1 cellular context compared by ENCODE assay signal in the genomic region with DNA sequence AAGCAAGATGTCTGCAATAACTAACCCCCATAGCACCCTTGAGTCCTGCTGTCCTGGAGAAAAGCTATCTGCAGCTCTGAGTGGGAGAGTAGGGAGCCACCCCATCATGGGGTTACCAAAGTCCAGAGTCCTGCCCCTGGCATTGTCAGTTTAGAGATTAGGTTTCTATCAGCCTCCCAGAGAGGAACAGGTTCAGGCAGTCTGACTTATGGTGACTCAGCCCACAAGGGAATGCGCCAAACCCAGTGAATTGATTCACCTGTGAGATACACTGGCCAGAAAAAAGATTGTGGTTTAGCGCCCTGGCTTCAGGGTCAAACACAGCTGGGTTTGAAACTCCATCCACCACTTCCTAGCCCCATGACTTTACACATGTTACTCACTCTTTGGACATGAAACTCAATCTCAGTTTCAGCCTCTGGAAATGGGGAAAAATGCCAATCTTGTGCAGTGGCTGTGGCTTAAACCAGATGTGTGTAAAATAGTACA.
TF ChIP-seq lines count a peak whose summit lies in the region.

No MANE protein-coding gene starts in this region.

TF ChIP-seq in GM12878, 131 proteins besides CTCF, POLR2A, EP300 and RAD21 (continued from another document):
- TF ChIP-seq, protein P1, sequence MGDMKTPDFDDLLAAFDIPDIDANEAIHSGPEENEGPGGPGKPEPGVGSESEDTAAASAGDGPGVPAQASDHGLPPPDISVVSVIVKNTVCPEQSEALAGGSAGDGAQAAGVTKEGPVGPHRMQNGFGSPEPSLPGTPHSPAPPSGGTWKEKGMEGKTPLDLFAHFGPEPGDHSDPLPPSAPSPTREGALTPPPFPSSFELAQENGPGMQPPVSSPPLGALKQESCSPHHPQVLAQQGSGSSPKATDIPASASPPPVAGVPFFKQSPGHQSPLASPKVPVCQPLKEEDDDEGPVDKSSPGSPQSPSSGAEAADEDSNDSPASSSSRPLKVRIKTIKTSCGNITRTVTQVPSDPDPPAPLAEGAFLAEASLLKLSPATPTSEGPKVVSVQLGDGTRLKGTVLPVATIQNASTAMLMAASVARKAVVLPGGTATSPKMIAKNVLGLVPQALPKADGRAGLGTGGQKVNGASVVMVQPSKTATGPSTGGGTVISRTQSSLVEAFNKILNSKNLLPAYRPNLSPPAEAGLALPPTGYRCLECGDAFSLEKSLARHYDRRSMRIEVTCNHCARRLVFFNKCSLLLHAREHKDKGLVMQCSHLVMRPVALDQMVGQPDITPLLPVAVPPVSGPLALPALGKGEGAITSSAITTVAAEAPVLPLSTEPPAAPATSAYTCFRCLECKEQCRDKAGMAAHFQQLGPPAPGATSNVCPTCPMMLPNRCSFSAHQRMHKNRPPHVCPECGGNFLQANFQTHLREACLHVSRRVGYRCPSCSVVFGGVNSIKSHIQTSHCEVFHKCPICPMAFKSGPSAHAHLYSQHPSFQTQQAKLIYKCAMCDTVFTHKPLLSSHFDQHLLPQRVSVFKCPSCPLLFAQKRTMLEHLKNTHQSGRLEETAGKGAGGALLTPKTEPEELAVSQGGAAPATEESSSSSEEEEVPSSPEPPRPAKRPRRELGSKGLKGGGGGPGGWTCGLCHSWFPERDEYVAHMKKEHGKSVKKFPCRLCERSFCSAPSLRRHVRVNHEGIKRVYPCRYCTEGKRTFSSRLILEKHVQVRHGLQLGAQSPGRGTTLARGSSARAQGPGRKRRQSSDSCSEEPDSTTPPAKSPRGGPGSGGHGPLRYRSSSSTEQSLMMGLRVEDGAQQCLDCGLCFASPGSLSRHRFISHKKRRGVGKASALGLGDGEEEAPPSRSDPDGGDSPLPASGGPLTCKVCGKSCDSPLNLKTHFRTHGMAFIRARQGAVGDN (IDR thresholded peaks at IDR 0.05), result no peak
- TF ChIP-seq GABPA (IDR thresholded peaks at IDR 0.05; ENCODE audit: low read depth) (no peak), POLR2AphosphoS5 (IDR thresholded peaks at IDR 0.05; ENCODE audit: low read length) (no peak), EGR1 (IDR thresholded peaks at IDR 0.05; ENCODE audit: borderline replicate concordance in 1 of 2, low read depth in 2 of 2, low read length in 2 of 2) (no peak), SIX5 (IDR thresholded peaks at IDR 0.05; ENCODE audit: low read depth, low read length, severe bottlenecking) (no peak), ZNF274 (IDR thresholded peaks at IDR 0.05; ENCODE audit: insufficient read depth, insufficient read length) (no peak), GATAD2B (conservative IDR thresholded peaks at IDR 0.05; ENCODE audit: low read depth) (no peak), MXI1 (IDR thresholded peaks at IDR 0.05; ENCODE audit: low read depth, low read length) (no peak), STAT3 (IDR thresholded peaks at IDR 0.05; ENCODE audit: low read depth, low read length) (no peak), HCFC1 (IDR thresholded peaks at IDR 0.05; ENCODE audit: low read length) (no peak), SREBF1 (IDR thresholded peaks at IDR 0.05; ENCODE audit: low read length) (no peak), RUNX3 (IDR thresholded peaks at IDR 0.05; ENCODE audit: low read length) (peak; percentile 63), TARDBP (IDR thresholded peaks at IDR 0.05; ENCODE audit: borderline replicate concordance) (no peak), ZNF217 (IDR thresholded peaks at IDR 0.05) (no peak), JUND (IDR thresholded peaks at IDR 0.05; ENCODE audit: low read depth, low read length) (no peak), MEF2B (IDR thresholded peaks at IDR 0.05; ENCODE audit: partially characterized antibody, poor library complexity, severe bottlenecking) (no peak), RFX5 (IDR thresholded peaks at IDR 0.05; ENCODE audit: low read depth, low read length) (no peak)
- TF ChIP-seq, protein P2, sequence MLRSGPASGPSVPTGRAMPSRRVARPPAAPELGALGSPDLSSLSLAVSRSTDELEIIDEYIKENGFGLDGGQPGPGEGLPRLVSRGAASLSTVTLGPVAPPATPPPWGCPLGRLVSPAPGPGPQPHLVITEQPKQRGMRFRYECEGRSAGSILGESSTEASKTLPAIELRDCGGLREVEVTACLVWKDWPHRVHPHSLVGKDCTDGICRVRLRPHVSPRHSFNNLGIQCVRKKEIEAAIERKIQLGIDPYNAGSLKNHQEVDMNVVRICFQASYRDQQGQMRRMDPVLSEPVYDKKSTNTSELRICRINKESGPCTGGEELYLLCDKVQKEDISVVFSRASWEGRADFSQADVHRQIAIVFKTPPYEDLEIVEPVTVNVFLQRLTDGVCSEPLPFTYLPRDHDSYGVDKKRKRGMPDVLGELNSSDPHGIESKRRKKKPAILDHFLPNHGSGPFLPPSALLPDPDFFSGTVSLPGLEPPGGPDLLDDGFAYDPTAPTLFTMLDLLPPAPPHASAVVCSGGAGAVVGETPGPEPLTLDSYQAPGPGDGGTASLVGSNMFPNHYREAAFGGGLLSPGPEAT (IDR thresholded peaks at IDR 0.05; ENCODE audit: low read depth), result no peak
- TF ChIP-seq, protein P3, sequence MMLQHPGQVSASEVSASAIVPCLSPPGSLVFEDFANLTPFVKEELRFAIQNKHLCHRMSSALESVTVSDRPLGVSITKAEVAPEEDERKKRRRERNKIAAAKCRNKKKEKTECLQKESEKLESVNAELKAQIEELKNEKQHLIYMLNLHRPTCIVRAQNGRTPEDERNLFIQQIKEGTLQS (IDR thresholded peaks at IDR 0.05; ENCODE audit: borderline replicate concordance, extremely low read depth, low read depth, low read length), result no peak
- TF ChIP-seq, protein P4, sequence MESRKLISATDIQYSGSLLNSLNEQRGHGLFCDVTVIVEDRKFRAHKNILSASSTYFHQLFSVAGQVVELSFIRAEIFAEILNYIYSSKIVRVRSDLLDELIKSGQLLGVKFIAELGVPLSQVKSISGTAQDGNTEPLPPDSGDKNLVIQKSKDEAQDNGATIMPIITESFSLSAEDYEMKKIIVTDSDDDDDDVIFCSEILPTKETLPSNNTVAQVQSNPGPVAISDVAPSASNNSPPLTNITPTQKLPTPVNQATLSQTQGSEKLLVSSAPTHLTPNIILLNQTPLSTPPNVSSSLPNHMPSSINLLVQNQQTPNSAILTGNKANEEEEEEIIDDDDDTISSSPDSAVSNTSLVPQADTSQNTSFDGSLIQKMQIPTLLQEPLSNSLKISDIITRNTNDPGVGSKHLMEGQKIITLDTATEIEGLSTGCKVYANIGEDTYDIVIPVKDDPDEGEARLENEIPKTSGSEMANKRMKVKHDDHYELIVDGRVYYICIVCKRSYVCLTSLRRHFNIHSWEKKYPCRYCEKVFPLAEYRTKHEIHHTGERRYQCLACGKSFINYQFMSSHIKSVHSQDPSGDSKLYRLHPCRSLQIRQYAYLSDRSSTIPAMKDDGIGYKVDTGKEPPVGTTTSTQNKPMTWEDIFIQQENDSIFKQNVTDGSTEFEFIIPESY (IDR thresholded peaks at IDR 0.05), result no peak
- TF ChIP-seq, protein P5, sequence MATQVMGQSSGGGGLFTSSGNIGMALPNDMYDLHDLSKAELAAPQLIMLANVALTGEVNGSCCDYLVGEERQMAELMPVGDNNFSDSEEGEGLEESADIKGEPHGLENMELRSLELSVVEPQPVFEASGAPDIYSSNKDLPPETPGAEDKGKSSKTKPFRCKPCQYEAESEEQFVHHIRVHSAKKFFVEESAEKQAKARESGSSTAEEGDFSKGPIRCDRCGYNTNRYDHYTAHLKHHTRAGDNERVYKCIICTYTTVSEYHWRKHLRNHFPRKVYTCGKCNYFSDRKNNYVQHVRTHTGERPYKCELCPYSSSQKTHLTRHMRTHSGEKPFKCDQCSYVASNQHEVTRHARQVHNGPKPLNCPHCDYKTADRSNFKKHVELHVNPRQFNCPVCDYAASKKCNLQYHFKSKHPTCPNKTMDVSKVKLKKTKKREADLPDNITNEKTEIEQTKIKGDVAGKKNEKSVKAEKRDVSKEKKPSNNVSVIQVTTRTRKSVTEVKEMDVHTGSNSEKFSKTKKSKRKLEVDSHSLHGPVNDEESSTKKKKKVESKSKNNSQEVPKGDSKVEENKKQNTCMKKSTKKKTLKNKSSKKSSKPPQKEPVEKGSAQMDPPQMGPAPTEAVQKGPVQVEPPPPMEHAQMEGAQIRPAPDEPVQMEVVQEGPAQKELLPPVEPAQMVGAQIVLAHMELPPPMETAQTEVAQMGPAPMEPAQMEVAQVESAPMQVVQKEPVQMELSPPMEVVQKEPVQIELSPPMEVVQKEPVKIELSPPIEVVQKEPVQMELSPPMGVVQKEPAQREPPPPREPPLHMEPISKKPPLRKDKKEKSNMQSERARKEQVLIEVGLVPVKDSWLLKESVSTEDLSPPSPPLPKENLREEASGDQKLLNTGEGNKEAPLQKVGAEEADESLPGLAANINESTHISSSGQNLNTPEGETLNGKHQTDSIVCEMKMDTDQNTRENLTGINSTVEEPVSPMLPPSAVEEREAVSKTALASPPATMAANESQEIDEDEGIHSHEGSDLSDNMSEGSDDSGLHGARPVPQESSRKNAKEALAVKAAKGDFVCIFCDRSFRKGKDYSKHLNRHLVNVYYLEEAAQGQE (IDR thresholded peaks at IDR 0.05; ENCODE audit: low read depth, low read length), result no peak
- TF ChIP-seq, protein P6, sequence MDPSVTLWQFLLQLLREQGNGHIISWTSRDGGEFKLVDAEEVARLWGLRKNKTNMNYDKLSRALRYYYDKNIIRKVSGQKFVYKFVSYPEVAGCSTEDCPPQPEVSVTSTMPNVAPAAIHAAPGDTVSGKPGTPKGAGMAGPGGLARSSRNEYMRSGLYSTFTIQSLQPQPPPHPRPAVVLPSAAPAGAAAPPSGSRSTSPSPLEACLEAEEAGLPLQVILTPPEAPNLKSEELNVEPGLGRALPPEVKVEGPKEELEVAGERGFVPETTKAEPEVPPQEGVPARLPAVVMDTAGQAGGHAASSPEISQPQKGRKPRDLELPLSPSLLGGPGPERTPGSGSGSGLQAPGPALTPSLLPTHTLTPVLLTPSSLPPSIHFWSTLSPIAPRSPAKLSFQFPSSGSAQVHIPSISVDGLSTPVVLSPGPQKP (IDR thresholded peaks at IDR 0.05; ENCODE audit: low read depth, low read length), result no peak
- TF ChIP-seq, protein P7, sequence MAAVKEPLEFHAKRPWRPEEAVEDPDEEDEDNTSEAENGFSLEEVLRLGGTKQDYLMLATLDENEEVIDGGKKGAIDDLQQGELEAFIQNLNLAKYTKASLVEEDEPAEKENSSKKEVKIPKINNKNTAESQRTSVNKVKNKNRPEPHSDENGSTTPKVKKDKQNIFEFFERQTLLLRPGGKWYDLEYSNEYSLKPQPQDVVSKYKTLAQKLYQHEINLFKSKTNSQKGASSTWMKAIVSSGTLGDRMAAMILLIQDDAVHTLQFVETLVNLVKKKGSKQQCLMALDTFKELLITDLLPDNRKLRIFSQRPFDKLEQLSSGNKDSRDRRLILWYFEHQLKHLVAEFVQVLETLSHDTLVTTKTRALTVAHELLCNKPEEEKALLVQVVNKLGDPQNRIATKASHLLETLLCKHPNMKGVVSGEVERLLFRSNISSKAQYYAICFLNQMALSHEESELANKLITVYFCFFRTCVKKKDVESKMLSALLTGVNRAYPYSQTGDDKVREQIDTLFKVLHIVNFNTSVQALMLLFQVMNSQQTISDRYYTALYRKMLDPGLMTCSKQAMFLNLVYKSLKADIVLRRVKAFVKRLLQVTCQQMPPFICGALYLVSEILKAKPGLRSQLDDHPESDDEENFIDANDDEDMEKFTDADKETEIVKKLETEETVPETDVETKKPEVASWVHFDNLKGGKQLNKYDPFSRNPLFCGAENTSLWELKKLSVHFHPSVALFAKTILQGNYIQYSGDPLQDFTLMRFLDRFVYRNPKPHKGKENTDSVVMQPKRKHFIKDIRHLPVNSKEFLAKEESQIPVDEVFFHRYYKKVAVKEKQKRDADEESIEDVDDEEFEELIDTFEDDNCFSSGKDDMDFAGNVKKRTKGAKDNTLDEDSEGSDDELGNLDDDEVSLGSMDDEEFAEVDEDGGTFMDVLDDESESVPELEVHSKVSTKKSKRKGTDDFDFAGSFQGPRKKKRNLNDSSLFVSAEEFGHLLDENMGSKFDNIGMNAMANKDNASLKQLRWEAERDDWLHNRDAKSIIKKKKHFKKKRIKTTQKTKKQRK (IDR thresholded peaks at IDR 0.05; ENCODE audit: low read depth, low read length), result no peak
